1 cellular context compared by ENCODE assay signal in genomic region chr1:89528382-89528780, GRCh38.
TF ChIP-seq lines count a peak whose summit lies in the region.

No MANE protein-coding gene starts in this region.

TF ChIP-seq in K562, 482 proteins besides CTCF, POLR2A, EP300 and RAD21 (continued from another document):
- TF ChIP-seq CUX1 (CRISPR knock-in tag; IDR thresholded peaks at IDR 0.05) (no peak), ZNF239 (CRISPR knock-in tag; IDR thresholded peaks at IDR 0.05) (no peak), MAFF (IDR thresholded peaks at IDR 0.05; ENCODE audit: low read length) (no peak), TAF1 (IDR thresholded peaks at IDR 0.05; ENCODE audit: control insufficient read depth, extremely low read depth, insufficient read depth, low read length, severe bottlenecking) (no peak), KHSRP (IDR thresholded peaks at IDR 0.05) (no peak)
